ENCODE assay signal across 8 cellular contexts in genomic region chr3:124886168-124887051, GRCh38. TPM values are rescaled to one million over a fixed set of nuclear protein-coding genes. Genes with fewer than 3 reads are reported as not detected.
DNase-seq lines count a peak whose midpoint lies in the region; ATAC-seq and TF ChIP-seq lines count a peak whose summit lies in the region.

No MANE protein-coding gene starts in this region.

- no peaks in the 10 kb centered on the region for H3K27me3 ChIP-seq in kidney epithelial cell (ENCODE audit: control insufficient read depth, insufficient read depth, low read length)
- peaks cover 0 to 53% (median 14%) of the 10 kb centered on the region in 7 donors for H3K27me3 ChIP-seq in spleen (replicated peaks in 1 of 7)

- TF ChIP-seq CTCF in kidney epithelial cell (IDR thresholded peaks at IDR 0.05; ENCODE audit: insufficient read depth, low read length, poor library complexity, severe bottlenecking) (peak; percentile 6), spleen (IDR thresholded peaks at IDR 0.05 in 8 of 11, conservative IDR thresholded peaks at IDR 0.05 in 3 of 11) (no peak)

- H3K36me3 ChIP-seq in kidney epithelial cell (ENCODE audit: control insufficient read depth, insufficient read depth, low read length) (no peaks in the 10 kb centered on the region), spleen (no peaks in the 10 kb centered on the region)

- peaks cover 6 to 51% (median 33%) of the 10 kb centered on the region in 6 donors for H3K4me1 ChIP-seq in spleen

- intact Hi-C loops in spleen (cut with DNase I; ENCODE audit: low total_unique reads), result no loop called here

- peak overlapping the region; percentile 53 to 86 (median 83) for H3K27ac ChIP-seq in spleen

- H3K4me3 ChIP-seq in kidney epithelial cell (ENCODE audit: low read depth, low read length), result peak overlapping the region; percentile 68
- H3K4me3 ChIP-seq in spleen, result peak overlapping the region; percentile 52 to 90 (median 64)

- WGBS in spleen, 5 donors, result 0 to 4% (median 1%) methylated on average over 17 to 85 of the region's 85 CpGs

- DNase-seq in activated effector memory CD4-positive, alpha-beta T cell treated with anti-CD3 and anti-CD28 coated beads, Interleukin-2, amount 50 U/mL, for 16 hours, result peak; percentile 75
- DNase-seq in activated effector memory CD4-positive, alpha-beta T cell treated with Interleukin-2 at 50 U/mL for 16 hours, result no peak
- DNase-seq in SW480 (ENCODE audit: low spot score) (peak; percentile 64), T47D (ENCODE audit: low read depth in 1 of 2, low spot score in 1 of 2) (peak; percentile 67 to 68), kidney epithelial cell (ENCODE audit: low read depth) (no peak), spleen (peak; percentile 81), cortex of kidney (lab: John Stamatoyannopoulos, UW) (no peak)

- peak; percentile 28 for ATAC-seq in HG02943 (IDR thresholded peaks at IDR 0.05; ENCODE audit: low read depth, unreplicated experiment)

- no peak for TF ChIP-seq POLR2A in spleen (IDR thresholded peaks at IDR 0.05)

- H3K9me3 ChIP-seq in spleen, result no peaks in the 10 kb centered on the region

- in situ Hi-C loops in T47D (cut with HindIII; ENCODE audit: low pct_unique_long_range_greater_than_20kb, low sequenced_read_pairs), result no loop called here

RNA-seq across cellular contexts. Expression of gene ITGB5, which starts 0.8 kb away (rescaled TPM):
- 75.2 and 86.0 TPM in 2 replicates for total RNA-seq in kidney epithelial cell
- total RNA-seq in spleen, result 100 to 1,000 TPM in 5 of 7 donors, 10 to 100 TPM in 2; 71.9 to 227 (median 126) TPM
- 10 to 100 TPM in 1 of 3 donors, 1 to 10 TPM in 2; 7.4 to 14.8 (median 9.8) TPM for polyA plus RNA-seq in spleen

RNA-seq across cellular contexts. Expression of gene MUC13, which starts 48.1 kb away (rescaled TPM):
- not detected in 2 replicates for total RNA-seq in kidney epithelial cell
- under 1 TPM in 3 of 7 donors, not detected in 4; 0.11 to 0.93 (median 0.27) TPM for total RNA-seq in spleen
- under 1 TPM; 0.06 to 0.22 (median 0.07) TPM for polyA plus RNA-seq in spleen

Comparison
In these comparisons a context has a peak if more than half of its experiments do, and no peak if none do; other contexts are left out.
1. DNase-seq: peak in activated effector memory CD4-positive, alpha-beta T cell treated with anti-CD3 and anti-CD28 coated beads, Interleukin-2, amount 50 U/mL, for 16 hours (single experiment), SW480 (single experiment), T47D (2 of 2) and spleen (single experiment); none in activated effector memory CD4-positive, alpha-beta T cell treated with Interleukin-2 at 50 U/mL for 16 hours (single experiment), kidney epithelial cell (single experiment) and cortex of kidney (single experiment).